ENCODE assay signal across 1 cellular context in genomic region chr20:17960927-17961599, GRCh38.
A peak's percentile ranks its signal among the peaks of the same experiment; 100 is the strongest.
TF ChIP-seq lines count a peak whose summit lies in the region.

No MANE protein-coding gene starts in this region.

TF ChIP-seq in HepG2, 621 proteins besides CTCF, POLR2A, EP300 and RAD21 (continued from another document and continues in another):
- TF ChIP-seq NFAT5 (CRISPR knock-in tag; IDR thresholded peaks at IDR 0.05) (no peak), ZNF7 (CRISPR knock-in tag; IDR thresholded peaks at IDR 0.05) (no peak), KDM5B (CRISPR knock-in tag; IDR thresholded peaks at IDR 0.05; ENCODE audit: borderline replicate concordance) (no peak), RNF2 (conservative IDR thresholded peaks at IDR 0.05; ENCODE audit: low read depth) (no peak), TAF15 (IDR thresholded peaks at IDR 0.05; ENCODE audit: low read depth, low read length, poor library complexity, severe bottlenecking) (no peak), ZNF142 (CRISPR knock-in tag; IDR thresholded peaks at IDR 0.05) (0 out of 2 replicates have a peak, but pooled peaks have one; percentile 43), ZNF776 (CRISPR knock-in tag; IDR thresholded peaks at IDR 0.05) (no peak), PTBP1 (IDR thresholded peaks at IDR 0.05; ENCODE audit: low read depth, low read length, poor library complexity, severe bottlenecking) (no peak), ZIK1 (CRISPR knock-in tag; IDR thresholded peaks at IDR 0.05; ENCODE audit: borderline replicate concordance, low read depth) (no peak), ZNF253 (CRISPR knock-in tag; IDR thresholded peaks at IDR 0.05; ENCODE audit: borderline replicate concordance) (no peak), ZNF432 (CRISPR knock-in tag; IDR thresholded peaks at IDR 0.05; ENCODE audit: borderline replicate concordance) (no peak), CC2D1A (CRISPR knock-in tag; IDR thresholded peaks at IDR 0.05) (no peak), PAF1 (CRISPR knock-in tag; IDR thresholded peaks at IDR 0.05) (no peak), ZFP62 (CRISPR knock-in tag; IDR thresholded peaks at IDR 0.05) (no peak), ZNF343 (CRISPR knock-in tag; IDR thresholded peaks at IDR 0.05) (0 out of 2 replicates have a peak, but pooled peaks have one; percentile 31), EHMT2 (IDR thresholded peaks at IDR 0.05; ENCODE audit: borderline replicate concordance, low read depth, low read length) (no peak; the same call in 1 of the 2 replicates), ZNF30 (CRISPR knock-in tag; IDR thresholded peaks at IDR 0.05) (no peak), MAFG (CRISPR knock-in tag; IDR thresholded peaks at IDR 0.05) (no peak), IRF9 (CRISPR knock-in tag; IDR thresholded peaks at IDR 0.05; ENCODE audit: borderline replicate concordance) (no peak), ZBTB33 (CRISPR knock-in tag; IDR thresholded peaks at IDR 0.05) (no peak), TRAFD1 (CRISPR knock-in tag; IDR thresholded peaks at IDR 0.05; ENCODE audit: borderline replicate concordance) (no peak), UBTF (CRISPR knock-in tag; IDR thresholded peaks at IDR 0.05) (peak; percentile 68; the same call in 1 of the 2 replicates), ZNF577 (CRISPR knock-in tag; IDR thresholded peaks at IDR 0.05; ENCODE audit: borderline replicate concordance, low read depth) (no peak), BCLAF1 (IDR thresholded peaks at IDR 0.05) (no peak), CENPBD1 (CRISPR knock-in tag; IDR thresholded peaks at IDR 0.05; ENCODE audit: borderline replicate concordance, low read depth) (no peak), PBX2 (CRISPR knock-in tag; IDR thresholded peaks at IDR 0.05) (no peak), ZBTB34 (CRISPR knock-in tag; IDR thresholded peaks at IDR 0.05) (peak; percentile 48), ATF7 (IDR thresholded peaks at IDR 0.05) (no peak), ATF7 (CRISPR knock-in tag; IDR thresholded peaks at IDR 0.05) (no peak), ZMYM2 (CRISPR knock-in tag; IDR thresholded peaks at IDR 0.05) (no peak)
